ENCODE assay signal across 16 cellular contexts in genomic region chr12:100661300-100661951, GRCh38.
DNase-seq lines count a peak whose midpoint lies in the region; ATAC-seq, FAIRE-seq and TF ChIP-seq lines count a peak whose summit lies in the region.
"Had no signal": no experiment of that assay in that cellular context is flagged by ENCODE, and none has a peak within 500 bp of the region (broad histone marks: within the 10 kb centered on the region; RNA-seq: fewer than 3 reads in every experiment).

No MANE protein-coding gene starts in this region.

- H3K36me3 ChIP-seq in astrocyte (ENCODE audit: insufficient read depth, low read length) (no peaks in the 10 kb centered on the region), neural progenitor cell (no peaks in the 10 kb centered on the region)
- H3K36me3 ChIP-seq: heart left ventricle, stomach had no signal

- H3K9me3 Mint-ChIP-seq in astrocyte (ENCODE audit: unreplicated experiment) (peaks cover 2% of the 10 kb centered on the region), neural progenitor cell (no peaks in the 10 kb centered on the region)
- H3K9me3 Mint-ChIP-seq in activated CD4-positive, alpha-beta memory T cell treated with anti-CD3 and anti-CD28 coated beads for 36 hours = peaks cover 5% of the 10 kb centered on the region

- peaks cover 8% of the 10 kb centered on the region for H3K4me1 ChIP-seq in astrocyte (ENCODE audit: insufficient read depth, low read length)
- H3K4me1 ChIP-seq in neural progenitor cell = peaks cover 28% of the 10 kb centered on the region
- H3K4me1 ChIP-seq: heart left ventricle, stomach had no signal

- H3K9ac ChIP-seq in astrocyte (ENCODE audit: low read length) = no peak overlapping the region
- H3K9ac ChIP-seq in neural progenitor cell = no peak overlapping the region
- H3K9ac ChIP-seq: KMS-11 had no signal

- POLR2A ChIA-PET in activated CD4-positive, alpha-beta memory T cell treated with anti-CD3 and anti-CD28 coated beads for 36 hours (lab: Charles Lee) = no interaction called here

- H3K79me2 ChIP-seq in astrocyte (ENCODE audit: insufficient read depth, low read length) (no peaks in the 10 kb centered on the region), neural progenitor cell (ENCODE audit: low read depth) (no peaks in the 10 kb centered on the region)

- H4K20me1 ChIP-seq in astrocyte (ENCODE audit: insufficient read depth, low read length) = no peaks in the 10 kb centered on the region
- H4K20me1 ChIP-seq in neural progenitor cell (ENCODE audit: low read depth) = no peaks in the 10 kb centered on the region

- H3K4me3 Mint-ChIP-seq in astrocyte (ENCODE audit: unreplicated experiment) (no peak overlapping the region), neural progenitor cell (no peak overlapping the region)
- no peak overlapping the region for H3K4me3 Mint-ChIP-seq in activated CD4-positive, alpha-beta memory T cell treated with anti-CD3 and anti-CD28 coated beads for 36 hours
- H3K4me3 Mint-ChIP-seq: T-helper 17 cell had no signal

- FAIRE-seq in GM18507 (lab: Jason Lieb, UNC) (peak; percentile 24), astrocyte (lab: Jason Lieb, UNC) (no peak)

- no peak for TF ChIP-seq CTCF in astrocyte (IDR thresholded peaks at IDR 0.05; ENCODE audit: insufficient read depth, low read depth, low read length)
- TF ChIP-seq CTCF in neural progenitor cell (IDR thresholded peaks at IDR 0.05) = no peak

- H3K27me3 Mint-ChIP-seq in astrocyte (ENCODE audit: low read depth, unreplicated experiment) (no peaks in the 10 kb centered on the region), neural progenitor cell (ENCODE audit: insufficient read depth, low read depth) (no peaks in the 10 kb centered on the region)
- peaks cover 6% of the 10 kb centered on the region for H3K27me3 Mint-ChIP-seq in activated CD4-positive, alpha-beta memory T cell treated with anti-CD3 and anti-CD28 coated beads for 36 hours

- no peaks in the 10 kb centered on the region for H3K36me3 Mint-ChIP-seq in astrocyte (ENCODE audit: low read depth, unreplicated experiment)
- H3K36me3 Mint-ChIP-seq in neural progenitor cell = no peaks in the 10 kb centered on the region
- H3K36me3 Mint-ChIP-seq in activated CD4-positive, alpha-beta memory T cell treated with anti-CD3 and anti-CD28 coated beads for 36 hours = no peaks in the 10 kb centered on the region

- peak overlapping the region; percentile 80 for H3K27ac Mint-ChIP-seq in astrocyte (ENCODE audit: unreplicated experiment)
- H3K27ac Mint-ChIP-seq in neural progenitor cell = no peak overlapping the region
- no peak overlapping the region for H3K27ac Mint-ChIP-seq in activated CD4-positive, alpha-beta memory T cell treated with anti-CD3 and anti-CD28 coated beads for 36 hours
- H3K27ac Mint-ChIP-seq: T-helper 17 cell had no signal

- H3K9me3 ChIP-seq in astrocyte (ENCODE audit: insufficient read depth, low read depth, low read length) = no peaks in the 10 kb centered on the region
- H3K9me3 ChIP-seq in neural progenitor cell (ENCODE audit: low read depth) = no peaks in the 10 kb centered on the region

- peak; percentile 90 for ATAC-seq in HG02884 (IDR thresholded peaks at IDR 0.05; ENCODE audit: unreplicated experiment)
- no peak for ATAC-seq in GM19397 (IDR thresholded peaks at IDR 0.05; ENCODE audit: unreplicated experiment)
- no peak for ATAC-seq in activated CD4-positive, CD25-positive, alpha-beta regulatory T cell treated with anti-CD3 and anti-CD28 coated beads, Interleukin-2, amount 50 U/mL, for 24 hours
- ATAC-seq: heart left ventricle, T-helper 17 cell had no signal

- H3K27me3 ChIP-seq in astrocyte (ENCODE audit: insufficient read depth, low read length) (no peaks in the 10 kb centered on the region), neural progenitor cell (no peaks in the 10 kb centered on the region)
- H3K27me3 ChIP-seq: stomach had no signal

- H3K4me1 Mint-ChIP-seq in astrocyte (ENCODE audit: low read depth, unreplicated experiment) (peaks cover 18% of the 10 kb centered on the region), neural progenitor cell (no peaks in the 10 kb centered on the region)
- no peaks in the 10 kb centered on the region for H3K4me1 Mint-ChIP-seq in activated CD4-positive, alpha-beta memory T cell treated with anti-CD3 and anti-CD28 coated beads for 36 hours (ENCODE audit: low read depth)
- H3K4me1 Mint-ChIP-seq: T-helper 17 cell had no signal

- intact Hi-C loops in activated CD4-positive, alpha-beta memory T cell treated with anti-CD3 and anti-CD28 coated beads for 36 hours (cut with micrococcal nuclease) = no loop called here

- no peak overlapping the region for H2AFZ ChIP-seq in astrocyte (ENCODE audit: low read depth, low read length)
- no peak overlapping the region for H2AFZ ChIP-seq in neural progenitor cell (replicated peaks)

- peak overlapping the region; percentile 35 for H3K4me2 ChIP-seq in astrocyte (ENCODE audit: low read length)
- peak overlapping the region; percentile 25 for H3K4me2 ChIP-seq in neural progenitor cell
- H3K4me2 ChIP-seq: KMS-11 had no signal

- CTCF ChIA-PET in activated CD4-positive, alpha-beta memory T cell treated with anti-CD3 and anti-CD28 coated beads for 36 hours (lab: Charles Lee) = interaction anchor here (1.2 kb wide), 1 partner anchor 10 kb away, joined by 3 read pairs; no protein-coding TSS in a partner anchor

- DNase-seq in GM18507 (ENCODE audit: extremely low spot score, insufficient read length, low read depth) = no peak
- peak; percentile 51 for DNase-seq in astrocyte (ENCODE audit: low read depth)
- DNase-seq in neural progenitor cell (ENCODE audit: low spot score) = no peak
- DNase-seq in activated CD4-positive, alpha-beta memory T cell treated with anti-CD3 and anti-CD28 coated beads for 36 hours = no peak
- no peak for DNase-seq in CD1c-positive myeloid dendritic cell (ENCODE audit: extremely low spot score)
- DNase-seq: activated CD8-positive, alpha-beta memory T cell treated with anti-CD3 and anti-CD28 coated beads for 24 hours; effector CD8-positive, alpha-beta T cell; heart left ventricle; stimulated activated CD4-positive, alpha-beta T cell treated with anti-CD3 and anti-CD28 coated beads, Interleukin-2, amount 100 ng/mL, for 48 hours; stomach; T-helper 17 cell had no signal

- H3F3A ChIP-seq in neural progenitor cell (ENCODE audit: low read depth) = peaks cover 9% of the 10 kb centered on the region

- peak overlapping the region; percentile 2 for H3K4me3 ChIP-seq in astrocyte (ENCODE audit: insufficient read depth, low read depth, low read length)
- H3K4me3 ChIP-seq in neural progenitor cell = no peak overlapping the region
- H3K4me3 ChIP-seq: heart left ventricle, lung, stomach had no signal

- no peak overlapping the region for H3K27ac ChIP-seq in astrocyte (ENCODE audit: low read depth, low read length)
- no peak overlapping the region for H3K27ac ChIP-seq in neural progenitor cell
- H3K27ac ChIP-seq: heart left ventricle, KMS-11, stomach had no signal
